ENCODE assay signal across 1 cellular context in genomic region chr12:13079440-13079906, GRCh38.
TF ChIP-seq lines count a peak whose summit lies in the region.

No MANE protein-coding gene starts in this region.

TF ChIP-seq in HepG2, 621 proteins besides CTCF, POLR2A, EP300 and RAD21 (continued from another document and continues in another):
- TF ChIP-seq GRHL1 (CRISPR knock-in tag; conservative IDR thresholded peaks at IDR 0.05) (no peak), ZFYVE20 (CRISPR knock-in tag; IDR thresholded peaks at IDR 0.05; ENCODE audit: borderline replicate concordance, low read depth) (no peak), NCOA5 (CRISPR knock-in tag; IDR thresholded peaks at IDR 0.05) (no peak), TAF15 (IDR thresholded peaks at IDR 0.05; ENCODE audit: low read depth, low read length, poor library complexity, severe bottlenecking) (no peak), ZNF776 (CRISPR knock-in tag; IDR thresholded peaks at IDR 0.05) (no peak), NKX3-1 (CRISPR knock-in tag; IDR thresholded peaks at IDR 0.05) (no peak), HNF4G (IDR thresholded peaks at IDR 0.05; ENCODE audit: borderline replicate concordance, low read depth, low read length) (peak; percentile 23; the same call in 1 of the 2 replicates), HNF4G (CRISPR knock-in tag; IDR thresholded peaks at IDR 0.05; ENCODE audit: borderline replicate concordance, low read depth) (peak; percentile 58; the same call in 1 of the 2 replicates), ZNF207 (IDR thresholded peaks at IDR 0.05; ENCODE audit: borderline replicate concordance) (no peak), ZNF546 (CRISPR knock-in tag; conservative IDR thresholded peaks at IDR 0.05) (no peak), ZC3H13 (CRISPR knock-in tag; IDR thresholded peaks at IDR 0.05) (no peak), CERS6 (CRISPR knock-in tag; IDR thresholded peaks at IDR 0.05) (no peak), THRA (CRISPR knock-in tag; IDR thresholded peaks at IDR 0.05; ENCODE audit: borderline replicate concordance) (no peak), BRF2 (CRISPR knock-in tag; IDR thresholded peaks at IDR 0.05) (no peak), BCL6 (CRISPR knock-in tag; IDR thresholded peaks at IDR 0.05) (peak; percentile 53; the same call in 1 of the 2 replicates), CREBL2 (CRISPR knock-in tag; IDR thresholded peaks at IDR 0.05; ENCODE audit: borderline replicate concordance) (no peak), HOXA3 (CRISPR knock-in tag; IDR thresholded peaks at IDR 0.05) (peak; percentile 59), THYN1 (CRISPR knock-in tag; IDR thresholded peaks at IDR 0.05; ENCODE audit: borderline replicate concordance, low read depth) (no peak), ZXDC (CRISPR knock-in tag; IDR thresholded peaks at IDR 0.05) (no peak), MIXL1 (CRISPR knock-in tag; IDR thresholded peaks at IDR 0.05) (peak; percentile 65; the same call in 1 of the 2 replicates), HCFC1 (IDR thresholded peaks at IDR 0.05; ENCODE audit: low read depth, low read length) (no peak), LRRFIP1 (CRISPR knock-in tag; conservative IDR thresholded peaks at IDR 0.05) (no peak), ZNF549 (CRISPR knock-in tag; IDR thresholded peaks at IDR 0.05) (no peak), SP5 (CRISPR knock-in tag; IDR thresholded peaks at IDR 0.05; ENCODE audit: borderline replicate concordance, low read depth) (peak; percentile 66), CEBPB (IDR thresholded peaks at IDR 0.05; ENCODE audit: borderline replicate concordance, low read depth, low read length) (no peak), ZNF496 (CRISPR knock-in tag; IDR thresholded peaks at IDR 0.05; ENCODE audit: insufficient replicate concordance) (no peak), CENPT (CRISPR knock-in tag; IDR thresholded peaks at IDR 0.05; ENCODE audit: low read depth) (no peak), ZNF574 (CRISPR knock-in tag; IDR thresholded peaks at IDR 0.05) (peak; percentile 36; the same call in 1 of the 2 replicates), XBP1 (CRISPR knock-in tag; IDR thresholded peaks at IDR 0.05) (no peak), IKZF4 (CRISPR knock-in tag; IDR thresholded peaks at IDR 0.05; ENCODE audit: borderline replicate concordance, low read depth, not compliant biosample characterization) (no peak), KMT2B (CRISPR knock-in tag; IDR thresholded peaks at IDR 0.05) (no peak), RELA (CRISPR knock-in tag; IDR thresholded peaks at IDR 0.05) (no peak), ZNF674 (CRISPR knock-in tag; IDR thresholded peaks at IDR 0.05; ENCODE audit: low read depth) (no peak), ZNF382 (CRISPR knock-in tag; IDR thresholded peaks at IDR 0.05; ENCODE audit: borderline replicate concordance) (no peak), ATF2 (CRISPR knock-in tag; IDR thresholded peaks at IDR 0.05) (no peak), ATF3 (CRISPR knock-in tag; IDR thresholded peaks at IDR 0.05) (no peak), SOX13 (IDR thresholded peaks at IDR 0.05) (peak; percentile 39; the same call in 1 of the 2 replicates), SOX13 (CRISPR knock-in tag; conservative IDR thresholded peaks at IDR 0.05 in 1 of 2, IDR thresholded peaks at IDR 0.05 in 1 of 2) (peak in 1 of 2 experiments; percentile 91; a peak in 2 of 4 replicates), ZSCAN30 (CRISPR knock-in tag; IDR thresholded peaks at IDR 0.05) (no peak), BATF2 (CRISPR knock-in tag; IDR thresholded peaks at IDR 0.05) (no peak), MYC (CRISPR knock-in tag; IDR thresholded peaks at IDR 0.05; ENCODE audit: borderline replicate concordance) (no peak), RARA (CRISPR knock-in tag; IDR thresholded peaks at IDR 0.05) (peak; percentile 76), ARNTL (CRISPR knock-in tag; IDR thresholded peaks at IDR 0.05) (0 out of 2 replicates have a peak, but pooled peaks have one; percentile 49), ZNF350 (CRISPR knock-in tag; IDR thresholded peaks at IDR 0.05; ENCODE audit: borderline replicate concordance, low read depth) (peak; percentile 66; the same call in 1 of the 2 replicates), TFDP2 (CRISPR knock-in tag; IDR thresholded peaks at IDR 0.05) (no peak), ZNF251 (CRISPR knock-in tag; IDR thresholded peaks at IDR 0.05) (no peak), SP2 (CRISPR knock-in tag; IDR thresholded peaks at IDR 0.05) (no peak)
